16 cellular contexts compared by ENCODE assay signal in the genomic region with DNA sequence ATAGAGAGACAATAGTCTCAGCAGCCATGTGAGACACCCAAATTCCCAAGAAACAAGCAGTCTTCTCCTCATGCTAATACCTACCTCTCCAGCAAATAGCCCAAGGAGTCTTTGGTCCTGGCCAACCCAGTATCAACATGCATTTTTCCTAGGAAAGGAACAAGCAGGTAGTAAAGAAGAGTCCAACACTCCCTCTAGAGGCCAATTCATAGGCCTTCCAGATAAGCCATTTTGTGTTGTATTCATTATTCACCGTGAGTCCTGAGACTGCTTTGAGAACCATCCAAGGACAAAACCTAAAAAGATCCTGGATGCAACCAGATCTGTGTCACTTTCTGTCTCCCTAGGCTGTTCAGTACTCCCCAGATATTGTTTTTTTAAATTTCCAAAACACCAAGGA.
DNase-seq lines count a peak whose midpoint lies in the region; ATAC-seq and TF ChIP-seq lines count a peak whose summit lies in the region.
"Had no signal": no experiment of that assay in that cellular context is flagged by ENCODE, and none has a peak within 500 bp of the region (broad histone marks: within the 10 kb centered on the region; RNA-seq: fewer than 3 reads in every experiment).

No MANE protein-coding gene starts in this region.

- CTCF ChIA-PET in A673 (lab: Charles Lee): no interaction called here

- H3K79me2 ChIP-seq in OCI-LY3 (ENCODE audit: low read length): no peaks in the 10 kb centered on the region

- H3K36me3 ChIP-seq in A673 (ENCODE audit: insufficient read depth, low read length, poor library complexity, severe bottlenecking) (no peaks in the 10 kb centered on the region), OCI-LY3 (replicated peaks; ENCODE audit: low read depth, low read length) (no peaks in the 10 kb centered on the region), endodermal cell (ENCODE audit: control insufficient read depth, insufficient read depth, low read length) (no peaks in the 10 kb centered on the region)
- H3K36me3 ChIP-seq: MG63, SJSA1 had no signal

- no peaks in the 10 kb centered on the region for H3K36me3 Mint-ChIP-seq in endodermal cell (ENCODE audit: low read depth)
- H3K36me3 Mint-ChIP-seq: CD4-positive, alpha-beta memory T cell had no signal

- DNase-seq in A673 (ENCODE audit: low spot score) (no peak), endodermal cell (no peak), glomerular visceral epithelial cell (ENCODE audit: extremely low spot score) (no peak), NCI-H524 treated with DMSO at 0.1 percent for 48 hours (lab: John Stamatoyannopoulos, UW) (no peak), globus pallidus (ENCODE audit: low spot score) (no peak)
- DNase-seq: CD4-positive, alpha-beta memory T cell; MG63; NCI-H1105; NCI-H187 treated with DMSO at 0.1 percent for 48 hours; T-helper 1 cell had no signal

- ATAC-seq in HG02981 (IDR thresholded peaks at IDR 0.05; ENCODE audit: unreplicated experiment): no peak
- ATAC-seq: A549 had no signal

- no peak overlapping the region for H3K27ac Mint-ChIP-seq in endodermal cell
- H3K27ac Mint-ChIP-seq: CD4-positive, alpha-beta memory T cell had no signal

- peaks cover 1% of the 10 kb centered on the region; the same call in 1 of the 2 replicates for H4K20me1 ChIP-seq in OCI-LY3 (ENCODE audit: insufficient read depth, low read length)

- H3K4me2 ChIP-seq in OCI-LY3 (ENCODE audit: low read length): no peak overlapping the region
- H3K4me2 ChIP-seq: A549 had no signal

- H3K27ac ChIP-seq in A673 (ENCODE audit: low read depth, low read length, poor library complexity, severe bottlenecking): no peak overlapping the region
- H3K27ac ChIP-seq in OCI-LY3 (ENCODE audit: low read length): no peak overlapping the region
- no peak overlapping the region for H3K27ac ChIP-seq in endodermal cell (ENCODE audit: low read depth, low read length)
- H3K27ac ChIP-seq: A549, RWPE1, SJSA1 had no signal

- H3K9me3 Mint-ChIP-seq in endodermal cell: peaks cover 8% of the 10 kb centered on the region

- no TSS peak for BruUV-seq in A673 (replicated peaks; lab: Mats Ljungman, UMichigan)

- H3K9ac ChIP-seq in OCI-LY3 (ENCODE audit: low read length): no peak overlapping the region
- no peak overlapping the region for H3K9ac ChIP-seq in endodermal cell (ENCODE audit: extremely low read depth, low read length, poor library complexity, severe bottlenecking)

- no peak overlapping the region for H3K4me3 ChIP-seq in A673 (ENCODE audit: low read depth, low read length, poor library complexity, severe bottlenecking)
- H3K4me3 ChIP-seq in OCI-LY3 (ENCODE audit: low read length): no peak overlapping the region
- peak overlapping the region; percentile 27 for H3K4me3 ChIP-seq in endodermal cell (ENCODE audit: low read length)
- H3K4me3 ChIP-seq: A549, MG63, SJSA1 had no signal

- POLR2A ChIA-PET in A673 (lab: Charles Lee; ENCODE audit: low non-redundant PET): no interaction called here

- H3K4me3 Mint-ChIP-seq in endodermal cell: no peak overlapping the region
- H3K4me3 Mint-ChIP-seq: CD4-positive, alpha-beta memory T cell had no signal

- H2AFZ ChIP-seq in OCI-LY3 (ENCODE audit: low read depth, low read length): no peak overlapping the region

- H3K9me3 ChIP-seq in A673 (ENCODE audit: low read depth, low read length, poor library complexity, severe bottlenecking) (peaks cover 4% of the 10 kb centered on the region), OCI-LY3 (ENCODE audit: insufficient read depth, low read length) (0 out of 2 replicates have a peak, but pooled peaks cover 3% of the 10 kb centered on the region), endodermal cell (ENCODE audit: control insufficient read depth, low read length) (peaks cover 12% of the 10 kb centered on the region)
- H3K9me3 ChIP-seq: A549, MG63 had no signal

- H3K4me1 Mint-ChIP-seq in endodermal cell: peaks cover 14% of the 10 kb centered on the region
- H3K4me1 Mint-ChIP-seq: CD4-positive, alpha-beta memory T cell had no signal

- H3K4me1 ChIP-seq in A673 (ENCODE audit: insufficient read depth, low read length, poor library complexity, severe bottlenecking): no peaks in the 10 kb centered on the region
- H3K4me1 ChIP-seq in OCI-LY3 (ENCODE audit: low read length): no peaks in the 10 kb centered on the region
- no peaks in the 10 kb centered on the region for H3K4me1 ChIP-seq in endodermal cell (ENCODE audit: control insufficient read depth, insufficient read depth, low read length)
- H3K4me1 ChIP-seq: A549, SJSA1 had no signal

- peaks cover 5% of the 10 kb centered on the region for H3K27me3 Mint-ChIP-seq in endodermal cell (ENCODE audit: insufficient read depth)
- H3K27me3 Mint-ChIP-seq: CD4-positive, alpha-beta memory T cell had no signal

- H3K27me3 ChIP-seq in A673 (replicated peaks; ENCODE audit: insufficient read depth, low read depth, low read length, poor library complexity): no peaks in the 10 kb centered on the region
- H3K27me3 ChIP-seq in OCI-LY3 (ENCODE audit: low read depth, low read length): no peaks in the 10 kb centered on the region
- H3K27me3 ChIP-seq in endodermal cell (ENCODE audit: control insufficient read depth, insufficient read depth, low read length, poor library complexity, severe bottlenecking): no peaks in the 10 kb centered on the region
- H3K27me3 ChIP-seq: MG63, SJSA1 had no signal

- TF ChIP-seq CTCF in A673 (conservative IDR thresholded peaks at IDR 0.05; ENCODE audit: low read depth, low read length) (0 out of 2 replicates have a peak, but pooled peaks have one; percentile 9), GM12872 (IDR thresholded peaks at IDR 0.05; ENCODE audit: insufficient read depth, low read depth, low read length) (peak; percentile 20; the same call in 1 of the 3 replicates), OCI-LY3 (IDR thresholded peaks at IDR 0.05; ENCODE audit: low read depth, low read length) (0 out of 2 replicates have a peak, but pooled peaks have one; percentile 8), endodermal cell (conservative IDR thresholded peaks at IDR 0.05) (peak; percentile 53)

- intact Hi-C loops in A673 (cut with micrococcal nuclease; ENCODE audit: unreplicated experiment): no loop called here

- 100% methylated on average over 1 of the region's 1 CpG for WGBS in endodermal cell (ENCODE audit: insufficient coverage in 1 of 2, insufficient read length in 1 of 2), 2 experiments
